10 cellular contexts compared by ENCODE assay signal in the genomic region with DNA sequence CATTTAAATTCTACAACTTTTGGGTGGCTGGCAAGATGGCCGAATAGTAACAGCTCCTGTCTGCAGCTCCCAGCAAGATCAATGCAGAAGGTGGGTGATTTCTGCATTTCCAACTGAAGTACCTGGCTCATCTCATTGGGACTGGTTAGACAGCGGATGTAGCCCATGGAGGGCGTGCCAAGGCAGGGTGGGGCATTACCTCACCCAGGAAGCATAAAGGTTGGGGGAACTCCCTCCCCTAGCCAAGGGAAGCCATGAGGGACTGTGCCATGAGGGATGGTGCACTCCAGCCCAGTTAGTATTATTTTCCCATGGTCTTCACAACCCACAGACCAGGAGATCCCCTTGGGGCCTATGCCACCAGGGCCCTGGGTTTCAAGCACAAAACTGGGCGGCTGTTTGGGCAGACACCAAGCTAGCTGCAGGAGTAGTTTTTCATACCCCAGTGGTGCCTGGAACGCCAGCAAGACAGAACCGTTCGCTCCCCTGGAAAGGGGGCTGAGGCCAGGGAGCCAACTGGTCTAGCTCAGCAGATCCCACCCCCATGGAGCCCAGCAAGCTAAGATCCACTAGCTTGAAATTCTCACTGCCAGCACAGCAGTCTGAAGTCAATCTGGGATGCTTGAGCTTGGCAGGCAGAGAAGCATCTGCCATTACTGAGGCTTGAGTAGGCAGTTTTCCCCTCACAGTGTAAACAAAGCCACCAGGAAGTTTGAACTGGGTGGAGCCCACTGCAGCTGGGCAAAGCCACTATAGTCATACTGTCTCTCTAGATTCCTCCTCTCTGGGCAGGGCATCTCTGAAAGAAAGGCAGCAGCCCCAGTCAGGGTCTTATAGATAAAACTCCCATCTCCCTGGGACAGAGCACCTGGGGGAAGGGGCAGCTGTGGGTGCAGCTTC. TPM values are rescaled to one million over a fixed set of nuclear protein-coding genes. Genes with fewer than 3 reads are reported as not detected.
DNase-seq lines count a peak whose midpoint lies in the region; ATAC-seq and TF ChIP-seq lines count a peak whose summit lies in the region.
"Not testable (repeated sequence)": the region's sequence is repeated elsewhere in the genome, so short reads cannot be mapped to it uniquely, and the experiment has no call there.
"Had no signal": no experiment of that assay in that cellular context is flagged by ENCODE, and none has a peak within 500 bp of the region (broad histone marks: within the 10 kb centered on the region; RNA-seq: fewer than 3 reads in every experiment).

No MANE protein-coding gene starts in this region.

- intact Hi-C loops in activated B cell treated with CpG ODN at 0.5 μM for 24 hours (cut with micrococcal nuclease) = loop anchor here (1.0 to 2.0 kb wide), 9 partner anchors 36 to 493 kb away; a partner anchor contains a TSS
- intact Hi-C loops in dendritic cell treated with granulocyte-macrophage colony-stimulating factor and Interleukin-4, amounts not matched to agents 40 ng/mL and 50 ng/mL, for 4 days (cut with micrococcal nuclease) = loop anchor here (1.0 to 2.0 kb wide), 4 partner anchors 36 to 310 kb away; a partner anchor contains a TSS
- intact Hi-C loops in natural killer cell (cut with micrococcal nuclease) = loop anchor here (1.0 to 2.0 kb wide), 4 partner anchors 64 to 329 kb away; a partner anchor contains a TSS

- H3K27me3 Mint-ChIP-seq in activated B cell treated with CpG ODN at 0.5 μM for 24 hours; dendritic cell treated with granulocyte-macrophage colony-stimulating factor and Interleukin-4, amounts not matched to agents 40 ng/mL and 50 ng/mL, for 4 days: not testable (repeated sequence)
- peaks cover 11 to 13% of the 10 kb centered on the region in 2 donors for H3K27me3 Mint-ChIP-seq in natural killer cell (ENCODE audit: low read depth in 2 of 2)

- POLR2A ChIA-PET in activated B cell treated with CpG ODN at 0.5 μM for 24 hours (lab: Charles Lee) = interaction anchor here (1.0 to 1.8 kb wide), 3 partner anchors 63 to 177 kb away, joined by 3 to 7 read pairs (median 6); a partner anchor contains a TSS

- ATAC-seq in activated B cell treated with CpG ODN at 0.5 μM for 24 hours (ENCODE audit: low read depth) (peak; percentile 12), natural killer cell (peak in 2 of 3 donors; percentile 13 to 21)

- H3K9me3 Mint-ChIP-seq in activated B cell treated with CpG ODN at 0.5 μM for 24 hours, natural killer cell: not testable (repeated sequence)
- peaks cover 14% of the 10 kb centered on the region for H3K9me3 Mint-ChIP-seq in dendritic cell treated with granulocyte-macrophage colony-stimulating factor and Interleukin-4, amounts not matched to agents 40 ng/mL and 50 ng/mL, for 4 days

- TF ChIP-seq CTCF in activated B cell treated with CpG ODN at 0.5 μM for 24 hours (IDR thresholded peaks at IDR 0.05); natural killer cell (IDR thresholded peaks at IDR 0.05): not testable (repeated sequence)

- CTCF ChIA-PET in activated B cell treated with CpG ODN at 0.5 μM for 24 hours (lab: Charles Lee) = interaction anchor here (0.6 to 2.7 kb wide), 23 partner anchors 10 to 502 kb away, joined by 3 to 25 read pairs (median 5); a partner anchor contains a TSS

- H3K4me3 Mint-ChIP-seq in activated B cell treated with CpG ODN at 0.5 μM for 24 hours; dendritic cell treated with granulocyte-macrophage colony-stimulating factor and Interleukin-4, amounts not matched to agents 40 ng/mL and 50 ng/mL, for 4 days; natural killer cell: not testable (repeated sequence)

- peak; percentile 16 for DNase-seq in EH (ENCODE audit: low read depth)
- peak; percentile 61 for DNase-seq in HT-29 (ENCODE audit: low spot score)
- DNase-seq in NCI-H748 (lab: John Stamatoyannopoulos, UW; ENCODE audit: unreplicated experiment) = peak; percentile 59
- DNase-seq in activated B cell treated with CpG ODN at 0.5 μM for 24 hours, natural killer cell: not testable (repeated sequence)
- DNase-seq in activated T-helper 1 cell treated with Interleukin-2 at 50 U/mL for 16 hours (ENCODE audit: low read depth) = peak; percentile 19

- H3K36me3 Mint-ChIP-seq in activated B cell treated with CpG ODN at 0.5 μM for 24 hours (ENCODE audit: low read depth); dendritic cell treated with granulocyte-macrophage colony-stimulating factor and Interleukin-4, amounts not matched to agents 40 ng/mL and 50 ng/mL, for 4 days (ENCODE audit: low read depth); natural killer cell: not testable (repeated sequence)

- H3K27ac Mint-ChIP-seq in activated B cell treated with CpG ODN at 0.5 μM for 24 hours = not testable (repeated sequence)
- peak overlapping the region; percentile 72 for H3K27ac Mint-ChIP-seq in dendritic cell treated with granulocyte-macrophage colony-stimulating factor and Interleukin-4, amounts not matched to agents 40 ng/mL and 50 ng/mL, for 4 days
- H3K27ac Mint-ChIP-seq in natural killer cell = peak overlapping the region; percentile 49 to 60

- H3K4me1 Mint-ChIP-seq in activated B cell treated with CpG ODN at 0.5 μM for 24 hours = peaks cover 23% of the 10 kb centered on the region
- H3K4me1 Mint-ChIP-seq in dendritic cell treated with granulocyte-macrophage colony-stimulating factor and Interleukin-4, amounts not matched to agents 40 ng/mL and 50 ng/mL, for 4 days (ENCODE audit: low read depth) = peaks cover 15% of the 10 kb centered on the region
- not testable (repeated sequence) for H3K4me1 Mint-ChIP-seq in natural killer cell

RNA-seq across cellular contexts. Expression of a gene that starts 36.1 kb away (rescaled TPM):
- total RNA-seq in HT-29 (2014; rRNA removed; shearing (Covaris generic)) = 38.0 and 42.6 TPM in 2 replicates
- total RNA-seq in activated B cell treated with CpG ODN at 0.5 μM for 24 hours = 42.8 and 46.3 TPM in 2 replicates
- 10 to 100 TPM; 50.0 to 53.0 (median 50.0) TPM for total RNA-seq in natural killer cell

RNA-seq across cellular contexts. Expression of a gene that starts 44.7 kb away (rescaled TPM):
- not detected in 2 replicates for total RNA-seq in HT-29 (2014; rRNA removed; shearing (Covaris generic))
- total RNA-seq in activated B cell treated with CpG ODN at 0.5 μM for 24 hours = not detected in 2 replicates
- total RNA-seq in natural killer cell = not detected
- total RNA-seq: body of pancreas, dermis microvascular lymphatic vessel endothelial cell, G401 had no signal
